ENCODE assay signal across 19 cellular contexts in genomic region chr6:144093236-144093635, GRCh38. TPM values are rescaled to one million over a fixed set of nuclear protein-coding genes. Genes with fewer than 3 reads are reported as not detected.
DNase-seq lines count a peak whose midpoint lies in the region; ATAC-seq, FAIRE-seq and TF ChIP-seq lines count a peak whose summit lies in the region.
"Had no signal": no experiment of that assay in that cellular context is flagged by ENCODE, and none has a peak within 500 bp of the region (broad histone marks: within the 10 kb centered on the region; RNA-seq: fewer than 3 reads in every experiment).

No MANE protein-coding gene starts in this region.

- H3K9me3 ChIP-seq in BLaER1 treated with 17β-estradiol and CSF1 and Interleukin-3, amounts not matched to agents 10 nM and 100 nM (replicated peaks in 1 of 11), result no peaks in the 10 kb centered on the region
- H3K9me3 ChIP-seq: BE2C, mucosa of descending colon, SK-N-SH had no signal

- no peak overlapping the region for H3K9ac ChIP-seq in BLaER1 treated with 17β-estradiol and CSF1 and Interleukin-3, amounts not matched to agents 10 nM and 100 nM
- H3K9ac ChIP-seq: SK-N-SH had no signal

- no peaks in the 10 kb centered on the region for H3K27me3 ChIP-seq in BLaER1 treated with 17β-estradiol and CSF1 and Interleukin-3, amounts not matched to agents 10 nM and 100 nM
- H3K27me3 ChIP-seq: BE2C had no signal

- CTCF ChIA-PET in activated CD8-positive, alpha-beta T cell treated with anti-CD3 and anti-CD28 coated beads, Interleukin-2, amount 10 ng/mL, durations not matched to agents 7 days and 5 days (lab: Charles Lee), result interaction anchor here (1.2 to 1.4 kb wide), 2 partner anchors 9 to 29 kb away, joined by 3 to 4 read pairs; no protein-coding TSS in a partner anchor

- H3K27ac ChIP-seq in BLaER1 treated with 17β-estradiol and CSF1 and Interleukin-3, amounts not matched to agents 10 nM and 100 nM, result no peak overlapping the region
- no peak overlapping the region for H3K27ac ChIP-seq in substantia nigra (ENCODE audit: low read depth, low read length, poor library complexity, severe bottlenecking)

- peak overlapping the region in 5 of 10 experiments; percentile 88 to 95 (median 92); a peak in 5 of 20 replicates for H3K4me3 ChIP-seq in BLaER1 treated with 17β-estradiol and CSF1 and Interleukin-3, amounts not matched to agents 10 nM and 100 nM
- H3K4me3 ChIP-seq: mucosa of descending colon had no signal

- H3K27ac Mint-ChIP-seq in activated CD8-positive, alpha-beta T cell treated with anti-CD3 and anti-CD28 coated beads, Interleukin-2, amount 10 ng/mL, durations not matched to agents 7 days and 5 days, result no peak overlapping the region
- peak overlapping the region; percentile 61 for H3K27ac Mint-ChIP-seq in mesothelial cell of epicardium

- peaks cover 0 to 6% (median 0%) of the 10 kb centered on the region in 11 experiments; a peak in 7 of 22 replicates for H3K36me3 ChIP-seq in BLaER1 treated with 17β-estradiol and CSF1 and Interleukin-3, amounts not matched to agents 10 nM and 100 nM
- H3K36me3 ChIP-seq: BE2C had no signal

- H3K4me1 Mint-ChIP-seq in activated CD8-positive, alpha-beta T cell treated with anti-CD3 and anti-CD28 coated beads, Interleukin-2, amount 10 ng/mL, durations not matched to agents 7 days and 5 days (ENCODE audit: low read depth), result peaks cover 35% of the 10 kb centered on the region
- peaks cover 19% of the 10 kb centered on the region for H3K4me1 Mint-ChIP-seq in mesothelial cell of epicardium

- H3K4me1 ChIP-seq in BLaER1 treated with 17β-estradiol and CSF1 and Interleukin-3, amounts not matched to agents 10 nM and 100 nM, result peaks cover 18 to 32% (median 25%) of the 10 kb centered on the region in 10 experiments
- H3K4me1 ChIP-seq: BE2C had no signal

- POLR2A ChIA-PET in activated CD8-positive, alpha-beta T cell treated with anti-CD3 and anti-CD28 coated beads, Interleukin-2, amount 10 ng/mL, durations not matched to agents 7 days and 5 days (lab: Charles Lee), result interaction anchor here (0.7 kb wide), 1 partner anchor 28 kb away, joined by 3 read pairs; no protein-coding TSS in a partner anchor

- peak overlapping the region; percentile 85 to 98 (median 94) for H3K4me2 ChIP-seq in BLaER1 treated with 17β-estradiol and CSF1 and Interleukin-3, amounts not matched to agents 10 nM and 100 nM

- H4K20me1 ChIP-seq in BLaER1 treated with 17β-estradiol and CSF1 and Interleukin-3, amounts not matched to agents 10 nM and 100 nM, result peaks cover 0 to 25% (median 14%) of the 10 kb centered on the region in 11 experiments; a peak in 14 of 22 replicates

- peak; percentile 26 for FAIRE-seq in GM19239 (lab: Jason Lieb, UNC)
- FAIRE-seq: bronchial epithelial cell, frontal cortex had no signal

- no peak for ATAC-seq in activated CD8-positive, alpha-beta T cell treated with anti-CD3 and anti-CD28 coated beads, Interleukin-2, amount 10 ng/mL, durations not matched to agents 7 days and 5 days
- ATAC-seq: mucosa of descending colon had no signal

- no peak for DNase-seq in GM19239 (ENCODE audit: insufficient read length, low spot score)
- DNase-seq in activated CD8-positive, alpha-beta T cell treated with anti-CD3 and anti-CD28 coated beads, Interleukin-2, amount 10 ng/mL, durations not matched to agents 7 days and 5 days, result no peak
- no peak for DNase-seq in mesothelial cell of epicardium (ENCODE audit: low spot score in 2 of 2, unreplicated experiment in 2 of 2)
- DNase-seq in epidermal melanocyte (ENCODE audit: insufficient read length, low spot score), result no peak
- DNase-seq in NCI-H69 (lab: John Stamatoyannopoulos, UW), result no peak
- DNase-seq in head of caudate nucleus, result no peak
- no peak for DNase-seq in substantia nigra (lab: John Stamatoyannopoulos, UW)
- DNase-seq: activated effector memory CD4-positive, alpha-beta T cell treated with Interleukin-2 at 50 U/mL for 16 hours; BE2C; GOT3; islet precursor cell; mucosa of descending colon; NCI-H2107; retina; SK-N-SH; stimulated activated CD4-positive, alpha-beta T cell treated with anti-CD3 and anti-CD28 coated beads, Interleukin-2, amount 100 ng/mL, for 48 hours had no signal

- intact Hi-C loops in head of caudate nucleus (cut with DNase I), result no loop called here

- peaks cover 12% of the 10 kb centered on the region for H3K36me3 Mint-ChIP-seq in activated CD8-positive, alpha-beta T cell treated with anti-CD3 and anti-CD28 coated beads, Interleukin-2, amount 10 ng/mL, durations not matched to agents 7 days and 5 days (ENCODE audit: low read depth)
- no peaks in the 10 kb centered on the region for H3K36me3 Mint-ChIP-seq in mesothelial cell of epicardium

- no peak for TF ChIP-seq CTCF in mesothelial cell of epicardium (IDR thresholded peaks at IDR 0.05; ENCODE audit: unreplicated experiment)

- H3K27me3 Mint-ChIP-seq in activated CD8-positive, alpha-beta T cell treated with anti-CD3 and anti-CD28 coated beads, Interleukin-2, amount 10 ng/mL, durations not matched to agents 7 days and 5 days (ENCODE audit: low read depth), result no peaks in the 10 kb centered on the region
- H3K27me3 Mint-ChIP-seq in mesothelial cell of epicardium (ENCODE audit: low read depth), result peaks cover 1% of the 10 kb centered on the region

- H3K4me3 Mint-ChIP-seq in activated CD8-positive, alpha-beta T cell treated with anti-CD3 and anti-CD28 coated beads, Interleukin-2, amount 10 ng/mL, durations not matched to agents 7 days and 5 days, result peak overlapping the region; percentile 26
- peak overlapping the region; percentile 99 for H3K4me3 Mint-ChIP-seq in mesothelial cell of epicardium

- H3K9me3 Mint-ChIP-seq in activated CD8-positive, alpha-beta T cell treated with anti-CD3 and anti-CD28 coated beads, Interleukin-2, amount 10 ng/mL, durations not matched to agents 7 days and 5 days (ENCODE audit: insufficient read depth), result no peaks in the 10 kb centered on the region
- no peaks in the 10 kb centered on the region for H3K9me3 Mint-ChIP-seq in mesothelial cell of epicardium

RNA-seq across cellular contexts. Expression of gene SF3B5, which starts 2.1 kb away (rescaled TPM):
- 100 to 1,000 TPM; 167 to 168 TPM for total RNA-seq in activated CD8-positive, alpha-beta T cell treated with anti-CD3 and anti-CD28 coated beads, Interleukin-2, amount 10 ng/mL, durations not matched to agents 7 days and 5 days
- 111 to 114 TPM (median 112 TPM) in 3 replicates for total RNA-seq in mesothelial cell of epicardium

RNA-seq across cellular contexts. Expression of gene STX11, which starts 57.1 kb away (rescaled TPM):
- total RNA-seq in activated CD8-positive, alpha-beta T cell treated with anti-CD3 and anti-CD28 coated beads, Interleukin-2, amount 10 ng/mL, durations not matched to agents 7 days and 5 days, result 10 to 100 TPM; 13.9 to 14.1 TPM
- 4.5 to 4.9 TPM (median 4.6 TPM) in 3 replicates for total RNA-seq in mesothelial cell of epicardium
